Comparison of ENCODE assay signal across 19 cellular contexts in the genomic region with DNA sequence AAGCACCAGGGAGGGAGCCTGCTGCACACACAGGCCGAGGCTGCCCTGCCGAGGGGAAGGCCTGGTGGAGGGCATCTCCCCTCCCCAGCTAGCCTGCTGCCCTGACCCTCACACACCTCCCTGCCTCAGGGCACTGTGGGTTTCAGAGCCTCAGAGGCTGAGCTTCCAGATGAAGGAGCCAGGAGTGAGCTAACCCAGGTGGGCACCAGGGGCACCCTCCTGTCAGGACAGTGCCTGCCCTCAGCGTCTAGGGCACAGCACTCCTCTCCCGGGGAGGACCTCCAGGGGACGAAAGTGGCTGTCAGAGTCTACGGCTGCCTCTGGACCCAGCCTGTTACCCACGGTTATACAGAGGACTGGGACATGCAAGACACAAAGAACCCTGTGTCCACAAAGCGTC. TPM values are rescaled to one million over a fixed set of nuclear protein-coding genes. Genes with fewer than 3 reads are reported as not detected.
DNase-seq lines count a peak whose midpoint lies in the region; ATAC-seq, FAIRE-seq and TF ChIP-seq lines count a peak whose summit lies in the region.
"Had no signal": no experiment of that assay in that cellular context is flagged by ENCODE, and none has a peak within 500 bp of the region (broad histone marks: within the 10 kb centered on the region; RNA-seq: fewer than 3 reads in every experiment).

No MANE protein-coding gene starts in this region.

- H3K9ac ChIP-seq in H1 (replicated peaks in 1 of 4; ENCODE audit: extremely low read depth in 1 of 4, low read depth in 3 of 4, low read length in 3 of 4) = no peak overlapping the region
- H3K9ac ChIP-seq: BLaER1, GM23248 had no signal

- H3K27me3 ChIP-seq in H1 (replicated peaks in 1 of 4; ENCODE audit: control insufficient read depth in 3 of 4, extremely low read depth in 1 of 4, insufficient read depth in 3 of 4, low read length in 3 of 4) (peaks cover 0 to 8% (median 0%) of the 10 kb centered on the region in 4 experiments; a peak in 2 of 7 replicates), upper lobe of right lung (peaks cover 34% of the 10 kb centered on the region)

- 0 out of 2 replicates have a peak, but pooled peaks cover 2% of the 10 kb centered on the region for H3K23me2 ChIP-seq in H1 (ENCODE audit: low read depth, low read length)

- H2AK5ac ChIP-seq in H1 (ENCODE audit: low read depth, low read length) = 0 out of 2 replicates have a peak overlapping the region, but pooled peaks have one; percentile 53

- H2BK15ac ChIP-seq in H1 (ENCODE audit: low read length) = no peak overlapping the region

- 65% methylated on average over 8 of the region's 8 CpGs for WGBS in A549 (ENCODE audit: missing lambda C conversion rate)
- 92% methylated on average over 6 of the region's 8 CpGs; no CpG with 5 or more reads in 1 of the 2 experiments for WGBS in H1 (ENCODE audit: extremely low coverage in 1 of 2, insufficient coverage in 1 of 2, insufficient read length in 1 of 2, insufficient replicate concordance in 2 of 2, low coverage in 1 of 2, low lambda C conversion rate in 2 of 2, missing lambda C conversion rate in 1 of 2), 2 experiments

- H2BK20ac ChIP-seq in H1 (ENCODE audit: low read length) = peak overlapping the region; percentile 32; the same call in 1 of the 2 replicates

- no peak overlapping the region for H3K23ac ChIP-seq in H1 (ENCODE audit: insufficient read length)

- no peak overlapping the region for H2BK120ac ChIP-seq in H1 (replicated peaks; ENCODE audit: low read depth, low read length)

- 0 out of 2 replicates have a peak overlapping the region, but pooled peaks have one; percentile 39 for H2BK12ac ChIP-seq in H1 (ENCODE audit: low read depth, low read length)

- H3K36me3 ChIP-seq in HEK293 (ENCODE audit: control insufficient read depth in 2 of 2, insufficient read depth in 1 of 2, low read length in 2 of 2) = no peaks in the 10 kb centered on the region
- no peaks in the 10 kb centered on the region for H3K36me3 ChIP-seq in H1 (ENCODE audit: control insufficient read depth in 2 of 4, insufficient read depth in 4 of 4, low read length in 3 of 4)
- H3K36me3 ChIP-seq in upper lobe of right lung = no peaks in the 10 kb centered on the region
- H3K36me3 ChIP-seq: BLaER1 had no signal

- no peak overlapping the region for H3K56ac ChIP-seq in H1 (replicated peaks; ENCODE audit: insufficient read length, low read depth, low read length)

- H3K4me2 ChIP-seq in A549 (no peak overlapping the region), H1 (ENCODE audit: insufficient read depth in 1 of 2, low read depth in 2 of 2, low read length in 2 of 2) (no peak overlapping the region)
- H3K4me2 ChIP-seq: BLaER1 had no signal

- H3K4me3 ChIP-seq in A549 (no peak overlapping the region), HEK293 (ENCODE audit: low read depth, low read length) (no peak overlapping the region), H1 (ENCODE audit: extremely low read depth in 1 of 4, insufficient read depth in 2 of 4, low read depth in 3 of 4, low read length in 4 of 4) (no peak overlapping the region), upper lobe of right lung (no peak overlapping the region)
- H3K4me3 ChIP-seq: BLaER1, GM23248 had no signal

- TF ChIP-seq CTCF in A549 (IDR thresholded peaks at IDR 0.05) (no peak), HEK293 (tag by site-specific recombination; IDR thresholded peaks at IDR 0.05) (no peak), H1 (IDR thresholded peaks at IDR 0.05; ENCODE audit: control extremely low read depth in 1 of 3, insufficient read depth in 1 of 3, low read depth in 1 of 3, low read length in 3 of 3) (no peak), upper lobe of right lung (IDR thresholded peaks at IDR 0.05) (no peak)

- H2BK5ac ChIP-seq in H1 (ENCODE audit: low read depth, low read length) = no peak overlapping the region

- TF ChIP-seq POLR2A in A549 (IDR thresholded peaks at IDR 0.05; ENCODE audit: low read length) = no peak
- no peak for TF ChIP-seq POLR2A in H1 (IDR thresholded peaks at IDR 0.05; ENCODE audit: control extremely low read depth in 1 of 2, low read depth in 2 of 2, low read length in 2 of 2)

- H3K9me3 ChIP-seq in A549 (no peaks in the 10 kb centered on the region), HEK293 (ENCODE audit: control insufficient read depth, insufficient read depth, low read depth, low read length) (no peaks in the 10 kb centered on the region), H1 (ENCODE audit: insufficient read depth in 2 of 2, low read depth in 1 of 2, low read length in 1 of 2) (no peaks in the 10 kb centered on the region), upper lobe of right lung (no peaks in the 10 kb centered on the region)
- H3K9me3 ChIP-seq: BLaER1 had no signal

- H4K20me1 ChIP-seq in H1 (replicated peaks in 1 of 2; ENCODE audit: control insufficient read depth in 1 of 2, insufficient read depth in 2 of 2, low read length in 2 of 2) = no peaks in the 10 kb centered on the region
- H4K20me1 ChIP-seq: BLaER1 had no signal

- no peak overlapping the region for H4K91ac ChIP-seq in H1 (replicated peaks; ENCODE audit: insufficient read length, low read length)

- no peak overlapping the region for H4K5ac ChIP-seq in H1 (ENCODE audit: insufficient read length, low read depth, low read length)

- TF ChIP-seq RAD21 in A549 (conservative IDR thresholded peaks at IDR 0.05 in 1 of 2, IDR thresholded peaks at IDR 0.05 in 1 of 2) (no peak), H1 (IDR thresholded peaks at IDR 0.05 in 1 of 2, conservative IDR thresholded peaks at IDR 0.05 in 1 of 2; ENCODE audit: low read depth in 2 of 2, low read length in 2 of 2) (no peak)

- POLR2A ChIA-PET in A549 (lab: Yijun Ruan, JAX) (no interaction called here), HEK293 (lab: Yijun Ruan, JAX) (interaction anchor here (0.6 kb wide), 1 partner anchor 887 kb away, joined by 7 read pairs; no protein-coding TSS in a partner anchor), H1 (lab: Charles Lee; ENCODE audit: partially characterized antibody) (interaction anchor here (1.5 kb wide), 1 partner anchor 29 kb away, joined by 3 read pairs; no protein-coding TSS in a partner anchor)

- FAIRE-seq in A549 (lab: Jason Lieb, UNC) = no peak
- no peak for FAIRE-seq in H1 (lab: Jason Lieb, UNC)
- FAIRE-seq: GM12892, GM18507, H54 had no signal

- H3K27ac ChIP-seq in A549 (no peak overlapping the region), HEK293 (ENCODE audit: extremely low read depth, low read depth, low read length) (no peak overlapping the region), H1 (ENCODE audit: low read depth, low read length) (no peak overlapping the region), upper lobe of right lung (no peak overlapping the region)
- H3K27ac ChIP-seq: BLaER1, GM23248 had no signal

- intact Hi-C loops in upper lobe of right lung (cut with DNase I) = no loop called here

- H2AFZ ChIP-seq in H1 (ENCODE audit: low read length) = no peak overlapping the region
- H2AFZ ChIP-seq: GM23248 had no signal

- CTCF ChIA-PET in A549 (lab: Yijun Ruan, JAX) (interaction anchor here (0.7 to 82.2 kb wide), 3 partner anchors 20 to 116 kb away, joined by 3 to 2613 read pairs (median 2613); a partner anchor contains a TSS), HEK293 (lab: Yijun Ruan, JAX) (interaction anchor here (0.7 to 1.4 kb wide), 2 partner anchors 50 to 148 kb away, joined by 3 to 4 read pairs; no protein-coding TSS in a partner anchor), H1 (lab: Charles Lee; ENCODE audit: partially characterized antibody) (interaction anchor here (0.9 to 9.2 kb wide), 12 partner anchors 10 to 86 kb away, joined by 3 to 98 read pairs (median 3); a partner anchor contains a TSS)

- no peak for DNase-seq in A549 (ENCODE audit: low read depth in 1 of 2, low spot score in 1 of 2)
- no peak for DNase-seq in H1 (ENCODE audit: low read depth in 1 of 2, low spot score in 2 of 2)
- DNase-seq in upper lobe of right lung = no peak
- no peak for DNase-seq in activated CD4-positive, alpha-beta T cell treated with anti-CD3 and anti-CD28 coated beads for 4 hours
- no peak for DNase-seq in activated CD8-positive, alpha-beta memory T cell treated with anti-CD3 and anti-CD28 coated beads for 24 hours
- DNase-seq: AML-193; CD4-positive, alpha-beta memory T cell; DMS153; DMS79; GDM1; GM23248 had no signal

- H4K8ac ChIP-seq in H1 (ENCODE audit: extremely low read depth, insufficient read depth, low read length) = no peak overlapping the region; the same call in 1 of the 2 replicates

- H3K18ac ChIP-seq in H1 (ENCODE audit: extremely low read depth, low read length) = peak overlapping the region; percentile 13; the same call in 1 of the 2 replicates

- no peaks in the 10 kb centered on the region for H3K79me1 ChIP-seq in H1 (ENCODE audit: low read depth, low read length)

- H3K4me1 ChIP-seq in A549 = no peaks in the 10 kb centered on the region
- no peaks in the 10 kb centered on the region for H3K4me1 ChIP-seq in HEK293 (ENCODE audit: control insufficient read depth, insufficient read depth, low read length)
- peaks cover 0 to 6% (median 3%) of the 10 kb centered on the region in 4 experiments; a peak in 3 of 7 replicates for H3K4me1 ChIP-seq in H1 (replicated peaks in 1 of 4; ENCODE audit: control insufficient read depth in 3 of 4, insufficient read depth in 4 of 4, low read length in 3 of 4)
- H3K4me1 ChIP-seq in upper lobe of right lung = no peaks in the 10 kb centered on the region
- H3K4me1 ChIP-seq: BLaER1 had no signal

- no peak overlapping the region for H3K14ac ChIP-seq in H1 (ENCODE audit: insufficient read length)

- TF ChIP-seq EP300 in A549 (IDR thresholded peaks at IDR 0.05) (no peak), H1 (IDR thresholded peaks at IDR 0.05; ENCODE audit: borderline replicate concordance in 1 of 2, low read depth in 2 of 2, low read length in 2 of 2) (no peak)

- ATAC-seq in A549 (peak; percentile 5 to 18; a peak in 3 of 6 replicates), upper lobe of right lung (peak; percentile 9)

- no peak overlapping the region for H3K4ac ChIP-seq in H1 (replicated peaks; ENCODE audit: insufficient read length, low read depth, low read length)

- H3K79me2 ChIP-seq in H1 (ENCODE audit: control insufficient read depth in 1 of 2, insufficient read depth in 2 of 2, low read length in 2 of 2) = no peaks in the 10 kb centered on the region

RNA-seq across cellular contexts. Expression of a gene that starts 22.8 kb away (rescaled TPM):
- 2.9 and 3.8 TPM in 2 replicates for polyA plus RNA-seq in A549 (2011; rRNA removed)
- polyA plus RNA-seq in A549 (2012; cell fraction: cytosol; rRNA removed) = 2.4 and 3.8 TPM in 2 replicates
- 10.0 and 12.6 TPM in 2 replicates for polyA plus RNA-seq in A549 (2012; cell fraction: nucleus; rRNA removed)
- polyA plus RNA-seq in A549 (2017; fragmentation: RNase III; extraction: RNeasy Plus Mini Kit Qiagen cat#74134 plus additional on column Dnase treatment) = 2.8 to 4.1 TPM (median 3.8 TPM) in 3 replicates
- 1.2 and 2.3 TPM in 2 replicates for polyA minus RNA-seq in A549 (2011; rRNA and poly(A)+ RNA removed)
- total RNA-seq in H1 (2021; fragmentation: NEBNext Ultra II Directional; extraction: Animal tissue kit (Norgen Biotek cat#: 25700)) = 0.80 and 0.88 TPM in 2 replicates
- polyA plus RNA-seq in H1 (2011; rRNA removed) = 0.67 and 1.5 TPM in 2 replicates
- 0.94 TPM for polyA plus RNA-seq in H1 (2011; cell fraction: cytosol; rRNA removed)
- polyA plus RNA-seq in H1 (2011; cell fraction: nucleus; rRNA removed) = 5.0 TPM
- 0.64 to 1.2 TPM (median 0.93 TPM) in 4 replicates for polyA plus RNA-seq in H1 (2012, experiment 1 of 2)
- 0.84 TPM for polyA plus RNA-seq in H1 (2012, experiment 2 of 2)
- polyA plus RNA-seq in H1 (2013, experiment 1 of 2) = 0.97 TPM
- polyA plus RNA-seq in H1 (2013, experiment 2 of 2) = 0.87 TPM
- polyA minus RNA-seq in H1 (2011; rRNA and poly(A)+ RNA removed) = 0.39 and 0.73 TPM in 2 replicates
- 0.88 TPM for polyA minus RNA-seq in H1 (2011; cell fraction: cytosol; rRNA and poly(A)+ RNA removed)
- 2.2 TPM for polyA minus RNA-seq in H1 (2011; cell fraction: nucleus; rRNA and poly(A)+ RNA removed)
- 2.1 TPM for total RNA-seq in upper lobe of right lung
- total RNA-seq: GM23248 had no signal

RNA-seq across cellular contexts. Expression of a gene that starts 48.8 kb away (rescaled TPM):
- polyA plus RNA-seq in A549 (2011; rRNA removed) = 0.04 TPM in 1 of 2 replicates, not detected in the other
- polyA plus RNA-seq in A549 (2012; cell fraction: cytosol; rRNA removed) = 0.08 and 0.12 TPM in 2 replicates
- polyA plus RNA-seq in A549 (2012; cell fraction: nucleus; rRNA removed) = 0.04 and 0.13 TPM in 2 replicates
- polyA plus RNA-seq in A549 (2017; fragmentation: RNase III; extraction: RNeasy Plus Mini Kit Qiagen cat#74134 plus additional on column Dnase treatment) = 0.04 to 0.24 TPM (median 0.17 TPM) in 3 replicates
- polyA minus RNA-seq in A549 (2011; rRNA and poly(A)+ RNA removed) = not detected in 2 replicates
- total RNA-seq in H1 (2021; fragmentation: NEBNext Ultra II Directional; extraction: Animal tissue kit (Norgen Biotek cat#: 25700)) = 0.15 TPM in 1 of 2 replicates, not detected in the other
- 0.06 and 0.20 TPM in 2 replicates for polyA plus RNA-seq in H1 (2011; rRNA removed)
- polyA plus RNA-seq in H1 (2011; cell fraction: cytosol; rRNA removed) = 0.12 TPM
- polyA plus RNA-seq in H1 (2011; cell fraction: nucleus; rRNA removed) = 0.29 TPM
- 0.15 to 0.25 TPM (median 0.25 TPM) in 3 of 4 replicates, not detected in the other for polyA plus RNA-seq in H1 (2012, experiment 1 of 2)
- 0.35 TPM for polyA plus RNA-seq in H1 (2012, experiment 2 of 2)
- polyA plus RNA-seq in H1 (2013, experiment 1 of 2) = 0.12 TPM
- polyA plus RNA-seq in H1 (2013, experiment 2 of 2) = 0.17 TPM
- 0.09 and 0.10 TPM in 2 replicates for polyA minus RNA-seq in H1 (2011; rRNA and poly(A)+ RNA removed)
- polyA minus RNA-seq in H1 (2011; cell fraction: cytosol; rRNA and poly(A)+ RNA removed) = not detected
- polyA minus RNA-seq in H1 (2011; cell fraction: nucleus; rRNA and poly(A)+ RNA removed) = 1.3 TPM
- total RNA-seq in upper lobe of right lung = 0.69 TPM
- total RNA-seq: A172; CD4-positive, alpha-beta memory T cell; Daoy had no signal
- polyA plus RNA-seq: CD14-positive monocyte; CD4-positive, alpha-beta memory T cell had no signal
